ENCODE assay signal across 17 cellular contexts in genomic region chr12:11860026-11860425, GRCh38.
A peak's percentile ranks its signal among the peaks of the same experiment; 100 is the strongest.
DNase-seq lines count a peak whose midpoint lies in the region; ATAC-seq and TF ChIP-seq lines count a peak whose summit lies in the region.
"Had no signal": no experiment of that assay in that cellular context is flagged by ENCODE, and none has a peak within 500 bp of the region (broad histone marks: within the 10 kb centered on the region; RNA-seq: fewer than 3 reads in every experiment).

No MANE protein-coding gene starts in this region.

- H3K27me3 Mint-ChIP-seq in activated T-helper 17 cell treated with anti-CD3 and anti-CD28 coated beads, Interleukin-2, amount 50 U/mL, for 72 hours = no peaks in the 10 kb centered on the region
- no peaks in the 10 kb centered on the region for H3K27me3 Mint-ChIP-seq in immature natural killer cell (ENCODE audit: low read depth in 3 of 3)

- peak overlapping the region in 7 of 10 donors; percentile 9 to 97 (median 43) for H3K27ac ChIP-seq in heart right ventricle
- H3K27ac ChIP-seq in stomach smooth muscle (ENCODE audit: low read length) = peak overlapping the region; percentile 95
- H3K27ac ChIP-seq in foreskin keratinocyte = no peak overlapping the region

- H3K27ac Mint-ChIP-seq in activated T-helper 17 cell treated with anti-CD3 and anti-CD28 coated beads, Interleukin-2, amount 50 U/mL, for 72 hours = peak overlapping the region; percentile 82
- no peak overlapping the region for H3K27ac Mint-ChIP-seq in immature natural killer cell
- H3K27ac Mint-ChIP-seq: nephron had no signal

- H3K36me3 Mint-ChIP-seq in activated T-helper 17 cell treated with anti-CD3 and anti-CD28 coated beads, Interleukin-2, amount 50 U/mL, for 72 hours (ENCODE audit: low read depth) = peaks cover 100% of the 10 kb centered on the region
- H3K36me3 Mint-ChIP-seq in immature natural killer cell = peaks cover 23 to 38% (median 26%) of the 10 kb centered on the region in 3 donors

- H3K9me3 ChIP-seq in heart right ventricle (no peaks in the 10 kb centered on the region), stomach smooth muscle (ENCODE audit: control insufficient read depth in 2 of 2, low read length in 2 of 2) (no peaks in the 10 kb centered on the region)
- H3K9me3 ChIP-seq: lower lobe of right lung, SK-N-SH, tibial nerve had no signal

- WGBS in heart right ventricle, 2 donors = 83 to 88% methylated on average over 11 of the region's 11 CpGs

- H3K4me1 Mint-ChIP-seq in activated T-helper 17 cell treated with anti-CD3 and anti-CD28 coated beads, Interleukin-2, amount 50 U/mL, for 72 hours = peaks cover 47% of the 10 kb centered on the region
- H3K4me1 Mint-ChIP-seq in immature natural killer cell = peaks cover 10 to 28% of the 10 kb centered on the region in 2 donors

- H3K27me3 ChIP-seq in heart right ventricle (no peaks in the 10 kb centered on the region), stomach smooth muscle (ENCODE audit: control insufficient read depth in 1 of 2, insufficient read depth in 2 of 2, low read length in 2 of 2) (no peaks in the 10 kb centered on the region), foreskin keratinocyte (no peaks in the 10 kb centered on the region)
- H3K27me3 ChIP-seq: tibial nerve had no signal

- H3K4me3 ChIP-seq in heart right ventricle (no peak overlapping the region), stomach smooth muscle (ENCODE audit: low read length in 2 of 2) (no peak overlapping the region)
- H3K4me3 ChIP-seq: lower lobe of right lung, tibial nerve had no signal

- H3K4me1 ChIP-seq in heart right ventricle (peaks cover 19 to 75% (median 59%) of the 10 kb centered on the region in 9 donors), stomach smooth muscle (ENCODE audit: control insufficient read depth, insufficient read depth, low read length) (peaks cover 51% of the 10 kb centered on the region), foreskin keratinocyte (no peaks in the 10 kb centered on the region)

- peak overlapping the region; percentile 38 for H3K4me3 Mint-ChIP-seq in activated T-helper 17 cell treated with anti-CD3 and anti-CD28 coated beads, Interleukin-2, amount 50 U/mL, for 72 hours
- H3K4me3 Mint-ChIP-seq in immature natural killer cell = no peak overlapping the region
- H3K4me3 Mint-ChIP-seq: nephron had no signal

- intact Hi-C loops in heart right ventricle (cut with DNase I) = loop anchor here in 7 of 10 donors (5.0 to 10.0 kb wide), 6 partner anchors 33 to 208 kb away; no protein-coding TSS in a partner anchor
- intact Hi-C loops in left cardiac atrium (cut with DNase I) = loop anchor here (10.0 kb wide), 2 partner anchors 105 to 205 kb away; no protein-coding TSS in a partner anchor

- H3K9ac ChIP-seq in stomach smooth muscle (ENCODE audit: low read length in 2 of 2) = peak overlapping the region in 1 of 2 donors; percentile 3
- H3K9ac ChIP-seq: SK-N-SH had no signal

- DNase-seq in heart right ventricle (no peak), left cardiac atrium (no peak), immature natural killer cell (peak in 2 of 3 donors; percentile 3 to 6), foreskin keratinocyte (no peak)
- DNase-seq: amygdala, cerebellar nuclear complex, foreskin melanocyte, lower lobe of right lung, NCI-H1417 treated with DMSO at 0.1 percent for 48 hours, NCI-H2171 treated with DMSO at 0.1 percent for 48 hours, SK-N-SH had no signal

- peak in 2 of 8 donors; percentile 2 to 3 for ATAC-seq in heart right ventricle
- ATAC-seq in left cardiac atrium = no peak
- peak; percentile 76 for ATAC-seq in activated T-helper 17 cell treated with anti-CD3 and anti-CD28 coated beads, Interleukin-2, amount 50 U/mL, for 72 hours (replicated peaks)
- no peak for ATAC-seq in HG03521 (IDR thresholded peaks at IDR 0.05; ENCODE audit: unreplicated experiment)
- ATAC-seq in foreskin keratinocyte = no peak
- ATAC-seq: HCT116, lower lobe of right lung had no signal

- H3K36me3 ChIP-seq in heart right ventricle = peaks cover 0 to 58% (median 3%) of the 10 kb centered on the region in 9 donors
- peaks cover 12 to 21% of the 10 kb centered on the region in 2 donors for H3K36me3 ChIP-seq in stomach smooth muscle (ENCODE audit: control insufficient read depth in 2 of 2, insufficient read depth in 2 of 2, low read length in 2 of 2)

- TF ChIP-seq CTCF in heart right ventricle (IDR thresholded peaks at IDR 0.05) = no peak
- TF ChIP-seq CTCF in foreskin keratinocyte (conservative IDR thresholded peaks at IDR 0.05) = no peak

- no peaks in the 10 kb centered on the region for H3K9me3 Mint-ChIP-seq in activated T-helper 17 cell treated with anti-CD3 and anti-CD28 coated beads, Interleukin-2, amount 50 U/mL, for 72 hours
- H3K9me3 Mint-ChIP-seq in immature natural killer cell = no peaks in the 10 kb centered on the region

Comparison
In these comparisons a context has a peak if more than half of its experiments do, and no peak if none do; other contexts are left out.
1. DNase-seq: peak in immature natural killer cell (2 of 3); none in heart right ventricle (0 of 2), left cardiac atrium (single experiment) and foreskin keratinocyte (0 of 2).